In genomic region chr12:112000806-112001205, GRCh38 we compare ENCODE assay signal across 21 cellular contexts. TPM values are rescaled to one million over a fixed set of nuclear protein-coding genes. Genes with fewer than 3 reads are reported as not detected.
A peak's percentile ranks its signal among the peaks of the same experiment; 100 is the strongest.
DNase-seq lines count a peak whose midpoint lies in the region; ATAC-seq and TF ChIP-seq lines count a peak whose summit lies in the region.
"Had no signal": no experiment of that assay in that cellular context is flagged by ENCODE, and none has a peak within 500 bp of the region (broad histone marks: within the 10 kb centered on the region; RNA-seq: fewer than 3 reads in every experiment).

No MANE protein-coding gene starts in this region.

- TF ChIP-seq CTCF in OCI-LY1 (IDR thresholded peaks at IDR 0.05; ENCODE audit: low read length) (no peak), ascending aorta (IDR thresholded peaks at IDR 0.05) (no peak)

- H3K9me3 Mint-ChIP-seq in activated naive CD4-positive, alpha-beta T cell treated with anti-CD3 and anti-CD28 coated beads, Interleukin-2, amount 10 ng/mL, durations not matched to agents 7 days and 5 days = no peaks in the 10 kb centered on the region
- no peaks in the 10 kb centered on the region for H3K9me3 Mint-ChIP-seq in stimulated activated naive CD8-positive, alpha-beta T cell treated with anti-CD3 and anti-CD28 coated beads, Interleukin-15, amount 100 ng/mL, for 72 hours
- H3K9me3 Mint-ChIP-seq: IgD-negative memory B cell, naive B cell had no signal

- no peaks in the 10 kb centered on the region for H4K20me1 ChIP-seq in OCI-LY1 (ENCODE audit: insufficient read depth, low read length)

- 0 out of 2 replicates have a peak, but pooled peaks cover 2% of the 10 kb centered on the region for H3F3A ChIP-seq in OCI-LY1 (ENCODE audit: insufficient read depth, low read length)

- no peaks in the 10 kb centered on the region for H3K27me3 Mint-ChIP-seq in activated naive CD4-positive, alpha-beta T cell treated with anti-CD3 and anti-CD28 coated beads, Interleukin-2, amount 10 ng/mL, durations not matched to agents 7 days and 5 days
- H3K27me3 Mint-ChIP-seq in stimulated activated naive CD8-positive, alpha-beta T cell treated with anti-CD3 and anti-CD28 coated beads, Interleukin-15, amount 100 ng/mL, for 72 hours = no peaks in the 10 kb centered on the region

- no peak for ATAC-seq in stimulated activated naive CD8-positive, alpha-beta T cell treated with anti-CD3 and anti-CD28 coated beads, Interleukin-15, amount 100 ng/mL, for 72 hours
- ATAC-seq in HG02623 (IDR thresholded peaks at IDR 0.05; ENCODE audit: unreplicated experiment) = no peak

- H3K27ac ChIP-seq in OCI-LY1 (ENCODE audit: low read depth, low read length, poor library complexity, severe bottlenecking) (peak overlapping the region; percentile 68), ascending aorta (peak overlapping the region; percentile 23 to 70)
- H3K27ac ChIP-seq: RWPE1, sigmoid colon, tibial nerve had no signal

- peaks cover 76% of the 10 kb centered on the region for H3K4me1 Mint-ChIP-seq in activated naive CD4-positive, alpha-beta T cell treated with anti-CD3 and anti-CD28 coated beads, Interleukin-2, amount 10 ng/mL, durations not matched to agents 7 days and 5 days
- H3K4me1 Mint-ChIP-seq in stimulated activated naive CD8-positive, alpha-beta T cell treated with anti-CD3 and anti-CD28 coated beads, Interleukin-15, amount 100 ng/mL, for 72 hours = peaks cover 60% of the 10 kb centered on the region

- no peaks in the 10 kb centered on the region for H3K27me3 ChIP-seq in OCI-LY1 (ENCODE audit: insufficient read depth, low read length)
- no peaks in the 10 kb centered on the region for H3K27me3 ChIP-seq in ascending aorta
- H3K27me3 ChIP-seq: MG63, sigmoid colon, tibial nerve had no signal

- H3K36me3 ChIP-seq in OCI-LY1 (ENCODE audit: insufficient read depth, low read length) (peaks cover 18% of the 10 kb centered on the region), ascending aorta (peaks cover 0 to 9% of the 10 kb centered on the region in 2 donors)

- H3K36me3 Mint-ChIP-seq in activated naive CD4-positive, alpha-beta T cell treated with anti-CD3 and anti-CD28 coated beads, Interleukin-2, amount 10 ng/mL, durations not matched to agents 7 days and 5 days = peaks cover 37% of the 10 kb centered on the region
- H3K36me3 Mint-ChIP-seq: naive B cell had no signal

- H3K9me3 ChIP-seq in OCI-LY1 (ENCODE audit: low read length) (no peaks in the 10 kb centered on the region), ascending aorta (no peaks in the 10 kb centered on the region)
- H3K9me3 ChIP-seq: MG63, sigmoid colon, tibial nerve had no signal

- H2AFZ ChIP-seq in OCI-LY1 (ENCODE audit: low read length) = no peak overlapping the region

- H3K79me2 ChIP-seq in OCI-LY1 (ENCODE audit: insufficient read depth, low read length) = no peaks in the 10 kb centered on the region

- no peak overlapping the region; the same call in 1 of the 2 replicates for H3K9ac ChIP-seq in OCI-LY1 (ENCODE audit: low read length)

- intact Hi-C loops in ascending aorta (cut with DNase I) = no loop called here

- peak overlapping the region; percentile 55; the same call in 1 of the 2 replicates for H3K4me2 ChIP-seq in OCI-LY1 (ENCODE audit: low read length)

- no peak for DNase-seq in activated naive CD4-positive, alpha-beta T cell treated with anti-CD3 and anti-CD28 coated beads, Interleukin-2, amount 10 ng/mL, durations not matched to agents 7 days and 5 days
- DNase-seq in activated naive CD4-positive, alpha-beta T cell (lab: John Stamatoyannopoulos, UW) = no peak
- DNase-seq in ascending aorta (ENCODE audit: low spot score in 2 of 2) (no peak), NOMO-1 (lab: John Stamatoyannopoulos, UW; ENCODE audit: unreplicated experiment in 2 of 2) (no peak), SW 1271 (lab: John Stamatoyannopoulos, UW) (no peak)
- DNase-seq in stimulated activated naive CD8-positive, alpha-beta T cell treated with anti-CD3 and anti-CD28 coated beads, Interleukin-15, amount 100 ng/mL, for 72 hours = no peak
- DNase-seq: activated effector memory CD4-positive, alpha-beta T cell treated with Interleukin-2 at 50 U/mL for 16 hours; aorta; DMS79 treated with DMSO at 0.1 percent for 48 hours; endodermal cell; GOT3; MG63; naive B cell; NCI-H1436 treated with DMSO at 0.1 percent for 48 hours; NCI-H524; sigmoid colon had no signal

- H3K4me1 ChIP-seq in OCI-LY1 (ENCODE audit: insufficient read depth, low read length, severe bottlenecking) (peaks cover 58% of the 10 kb centered on the region), ascending aorta (peaks cover 0 to 26% of the 10 kb centered on the region in 2 donors)

- no peaks in the 10 kb centered on the region for H3K9me2 ChIP-seq in OCI-LY1 (ENCODE audit: low read depth, low read length)

- CTCF ChIA-PET in activated naive CD4-positive, alpha-beta T cell treated with anti-CD3 and anti-CD28 coated beads, Interleukin-2, amount 10 ng/mL, durations not matched to agents 7 days and 5 days (lab: Charles Lee) = interaction anchor here (2.2 kb wide), 1 partner anchor 12 kb away, joined by 18 read pairs; the partner anchor contains the start of genes ERP29 and TMEM116

- H3K27ac Mint-ChIP-seq in activated naive CD4-positive, alpha-beta T cell treated with anti-CD3 and anti-CD28 coated beads, Interleukin-2, amount 10 ng/mL, durations not matched to agents 7 days and 5 days = no peak overlapping the region
- H3K27ac Mint-ChIP-seq in stimulated activated naive CD8-positive, alpha-beta T cell treated with anti-CD3 and anti-CD28 coated beads, Interleukin-15, amount 100 ng/mL, for 72 hours = peak overlapping the region in 1 of 2 donors; percentile 61
- H3K27ac Mint-ChIP-seq: endodermal cell had no signal

- H3K4me3 Mint-ChIP-seq in activated naive CD4-positive, alpha-beta T cell treated with anti-CD3 and anti-CD28 coated beads, Interleukin-2, amount 10 ng/mL, durations not matched to agents 7 days and 5 days = peak overlapping the region; percentile 31
- H3K4me3 Mint-ChIP-seq in stimulated activated naive CD8-positive, alpha-beta T cell treated with anti-CD3 and anti-CD28 coated beads, Interleukin-15, amount 100 ng/mL, for 72 hours = peak overlapping the region; percentile 33 to 71
- H3K4me3 Mint-ChIP-seq: endodermal cell had no signal

- H3K4me3 ChIP-seq in OCI-LY1 (ENCODE audit: low read depth, low read length, poor library complexity, severe bottlenecking) (no peak overlapping the region), ascending aorta (no peak overlapping the region)
- H3K4me3 ChIP-seq: MG63, sigmoid colon, tibial nerve had no signal

RNA-seq across cellular contexts. Expression of gene TMEM116, which starts 12.2 kb away (rescaled TPM):
- total RNA-seq in ascending aorta = 2.2 TPM

RNA-seq across cellular contexts. Expression of gene ERP29, which starts 12.4 kb away (rescaled TPM):
- total RNA-seq in ascending aorta = 21.6 TPM
